Comparison of ENCODE assay signal across 17 cellular contexts in the genomic region with DNA sequence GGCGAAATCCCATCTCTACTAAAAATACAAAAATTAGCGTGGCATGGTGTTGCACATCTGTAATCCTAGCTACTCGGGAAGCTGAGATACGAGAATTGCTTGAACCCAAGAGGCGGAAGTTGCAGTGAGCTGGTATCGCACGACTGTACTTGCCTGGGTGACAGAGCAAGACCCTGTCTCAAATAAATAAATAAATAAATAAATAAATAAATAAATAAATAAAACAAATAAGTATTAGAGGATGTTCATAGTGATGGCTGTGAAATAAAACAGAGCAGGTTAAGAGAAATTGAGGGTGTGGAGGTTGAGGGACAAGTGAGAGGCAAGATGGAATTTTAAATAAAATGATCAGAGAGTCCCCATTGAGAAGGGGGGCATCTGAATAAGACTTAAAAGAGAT.
"Had no signal": no experiment of that assay in that cellular context is flagged by ENCODE, and none has a peak within 500 bp of the region (broad histone marks: within the 10 kb centered on the region; RNA-seq: fewer than 3 reads in every experiment).

No MANE protein-coding gene starts in this region.

- H3K4me1 ChIP-seq: breast epithelium had no signal

- H3K36me3 ChIP-seq: breast epithelium, neural progenitor cell had no signal

- H3K4me3 ChIP-seq: breast epithelium, lung, neural progenitor cell, smooth muscle cell had no signal

- ATAC-seq: activated CD4-positive, CD25-positive, alpha-beta regulatory T cell treated with anti-CD3 and anti-CD28 coated beads, Interleukin-2, amount 50 U/mL, for 24 hours; activated naive CD8-positive, alpha-beta T cell treated with anti-CD3 and anti-CD28 coated beads, Interleukin-2, amount 50 U/mL, for 24 hours; stimulated activated naive CD8-positive, alpha-beta T cell treated with anti-CD3 and anti-CD28 coated beads, Interleukin-15, amount 100 ng/mL, for 72 hours; T-cell had no signal

- DNase-seq: activated CD4-positive, alpha-beta T cell treated with anti-CD3 and anti-CD28 coated beads, Interleukin-2, amount 50 U/mL, for 1 hour; activated CD8-positive, alpha-beta memory T cell treated with anti-CD3 and anti-CD28 coated beads for 24 hours; activated naive CD4-positive, alpha-beta T cell treated with anti-CD3 and anti-CD28 coated beads for 36 hours; activated naive CD8-positive, alpha-beta T cell treated with anti-CD3 and anti-CD28 coated beads, Interleukin-2, amount 50 U/mL, for 24 hours; aorta; cerebellar nuclear complex; effector memory CD4-positive, alpha-beta T cell; left cardiac atrium; retina; stimulated activated naive CD8-positive, alpha-beta T cell treated with anti-CD3 and anti-CD28 coated beads, Interleukin-15, amount 100 ng/mL, for 72 hours; T-cell; T-helper 9 cell had no signal

- H2AFZ ChIP-seq: neural progenitor cell had no signal

- H3K27me3 ChIP-seq: breast epithelium, neural progenitor cell had no signal

- H3K9me3 ChIP-seq: breast epithelium had no signal

- H3K9ac ChIP-seq: neural progenitor cell had no signal

- H3K27ac ChIP-seq: breast epithelium, neural progenitor cell had no signal

- H3K4me2 ChIP-seq: neural progenitor cell had no signal
